In the genomic region with DNA sequence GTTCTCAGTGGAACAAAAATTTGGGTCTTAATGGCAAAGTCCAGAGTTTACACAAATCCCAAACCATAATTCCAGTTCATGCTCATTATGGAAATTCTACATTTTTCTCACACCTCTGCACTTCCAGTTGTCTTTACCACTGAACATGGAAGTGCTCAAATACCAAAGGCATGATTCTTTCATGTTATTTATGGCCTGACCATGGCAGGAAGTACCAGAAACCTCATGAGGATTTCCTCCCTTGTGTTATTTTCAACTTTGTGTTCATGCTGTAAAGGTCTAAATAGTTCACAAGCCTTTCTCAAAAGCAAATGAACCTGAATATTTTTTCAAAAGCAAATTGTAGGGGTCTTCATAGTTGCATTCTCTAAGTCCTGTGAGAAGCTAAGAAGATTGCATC, we compare ENCODE assay signal across 18 cellular contexts.
A peak's percentile ranks its signal among the peaks of the same experiment; 100 is the strongest.
DNase-seq lines count a peak whose midpoint lies in the region; ATAC-seq, FAIRE-seq and TF ChIP-seq lines count a peak whose summit lies in the region.
"Had no signal": no experiment of that assay in that cellular context is flagged by ENCODE, and none has a peak within 500 bp of the region (broad histone marks: within the 10 kb centered on the region; RNA-seq: fewer than 3 reads in every experiment).

No MANE protein-coding gene starts in this region.

- H3K4me3 Mint-ChIP-seq in activated CD8-positive, alpha-beta T cell treated with anti-CD3 and anti-CD28 coated beads, Interleukin-2, amount 10 ng/mL, durations not matched to agents 7 days and 5 days, result peak overlapping the region; percentile 38
- no peak overlapping the region for H3K4me3 Mint-ChIP-seq in activated CD8-positive, alpha-beta T cell treated with anti-CD3 and anti-CD28 coated beads for 36 hours
- H3K4me3 Mint-ChIP-seq: IgD-negative memory B cell, mesothelial cell of epicardium had no signal

- dilution Hi-C loops in endothelial cell of umbilical vein (cut with MboI; ENCODE audit: extremely low pct_ligation_motif_present, low sequenced_read_pairs), result no loop called here

- H3K27ac ChIP-seq in endothelial cell of umbilical vein (ENCODE audit: insufficient read depth, low read depth, low read length) (peak overlapping the region; percentile 4), testis (no peak overlapping the region)
- H3K27ac ChIP-seq: transverse colon had no signal

- no TSS peak for BruUV-seq in endothelial cell of umbilical vein (replicated peaks; lab: Mats Ljungman, UMichigan)

- H3K36me3 Mint-ChIP-seq in activated CD8-positive, alpha-beta T cell treated with anti-CD3 and anti-CD28 coated beads, Interleukin-2, amount 10 ng/mL, durations not matched to agents 7 days and 5 days (ENCODE audit: low read depth), result peaks cover 9% of the 10 kb centered on the region
- H3K36me3 Mint-ChIP-seq in activated CD8-positive, alpha-beta T cell treated with anti-CD3 and anti-CD28 coated beads for 36 hours (ENCODE audit: low read depth), result no peaks in the 10 kb centered on the region
- H3K36me3 Mint-ChIP-seq: IgD-negative memory B cell, mesothelial cell of epicardium had no signal

- peak; percentile 65 for FAIRE-seq in endothelial cell of umbilical vein (lab: Jason Lieb, UNC)
- FAIRE-seq: A204.1 had no signal

- peaks cover 75% of the 10 kb centered on the region for H3K4me1 Mint-ChIP-seq in activated CD8-positive, alpha-beta T cell treated with anti-CD3 and anti-CD28 coated beads, Interleukin-2, amount 10 ng/mL, durations not matched to agents 7 days and 5 days (ENCODE audit: low read depth)
- peaks cover 29% of the 10 kb centered on the region for H3K4me1 Mint-ChIP-seq in activated CD8-positive, alpha-beta T cell treated with anti-CD3 and anti-CD28 coated beads for 36 hours (ENCODE audit: low read depth)

- DNase-seq in activated CD8-positive, alpha-beta T cell treated with anti-CD3 and anti-CD28 coated beads, Interleukin-2, amount 10 ng/mL, durations not matched to agents 7 days and 5 days, result peak; percentile 37
- no peak for DNase-seq in activated CD8-positive, alpha-beta T cell treated with anti-CD3 and anti-CD28 coated beads for 36 hours
- peak; percentile 48 for DNase-seq in LHCN-M2 (ENCODE audit: low read depth)
- peak; percentile 79 for DNase-seq in endothelial cell of umbilical vein (ENCODE audit: low read depth, low spot score)
- peak; percentile 24 for DNase-seq in renal cortical epithelial cell (ENCODE audit: low read depth)
- no peak for DNase-seq in HuH-7.5 (ENCODE audit: low spot score)
- no peak for DNase-seq in testis
- DNase-seq: activated CD4-positive, alpha-beta T cell treated with anti-CD3 and anti-CD28 coated beads for 1 hour; central memory CD4-positive, alpha-beta T cell; GF-D8; NCI-H1436; NK-92 treated with Interleukin-12 subunit alpha and Interleukin-12 subunit beta, amount 100 ng/mL, for 24 hours; transverse colon had no signal

- no peaks in the 10 kb centered on the region for H3K9me1 ChIP-seq in endothelial cell of umbilical vein (replicated peaks; ENCODE audit: control insufficient read depth, extremely low read depth, insufficient read depth, low read length)

- no peaks in the 10 kb centered on the region for H3K27me3 Mint-ChIP-seq in activated CD8-positive, alpha-beta T cell treated with anti-CD3 and anti-CD28 coated beads, Interleukin-2, amount 10 ng/mL, durations not matched to agents 7 days and 5 days (ENCODE audit: low read depth)
- H3K27me3 Mint-ChIP-seq in activated CD8-positive, alpha-beta T cell treated with anti-CD3 and anti-CD28 coated beads for 36 hours, result peaks cover 2% of the 10 kb centered on the region
- H3K27me3 Mint-ChIP-seq: IgD-negative memory B cell had no signal

- no peak overlapping the region for H3K4me3 ChIP-seq in endothelial cell of umbilical vein (replicated peaks in 1 of 3; ENCODE audit: insufficient read depth in 1 of 3, low read depth in 1 of 3, low read length in 3 of 3)
- H3K4me3 ChIP-seq in testis, result no peak overlapping the region
- H3K4me3 ChIP-seq: transverse colon had no signal

- no peaks in the 10 kb centered on the region for H3K79me2 ChIP-seq in endothelial cell of umbilical vein (ENCODE audit: control insufficient read depth, insufficient read depth, low read length)

- peak overlapping the region; percentile 52 for H3K27ac Mint-ChIP-seq in activated CD8-positive, alpha-beta T cell treated with anti-CD3 and anti-CD28 coated beads, Interleukin-2, amount 10 ng/mL, durations not matched to agents 7 days and 5 days
- H3K27ac Mint-ChIP-seq in activated CD8-positive, alpha-beta T cell treated with anti-CD3 and anti-CD28 coated beads for 36 hours, result no peak overlapping the region
- H3K27ac Mint-ChIP-seq: IgD-negative memory B cell, mesothelial cell of epicardium had no signal

- H3K27me3 ChIP-seq in endothelial cell of umbilical vein (ENCODE audit: control insufficient read depth in 2 of 2, insufficient read depth in 2 of 2, low read length in 2 of 2), result no peaks in the 10 kb centered on the region
- H3K27me3 ChIP-seq in testis, result no peaks in the 10 kb centered on the region
- H3K27me3 ChIP-seq: transverse colon had no signal

- intact Hi-C loops in activated CD8-positive, alpha-beta T cell treated with anti-CD3 and anti-CD28 coated beads for 36 hours (cut with micrococcal nuclease), result loop anchor here (10.0 kb wide), 1 partner anchor 79 kb away; a partner anchor contains a TSS
- intact Hi-C loops in endothelial cell of umbilical vein (cut with micrococcal nuclease), result loop anchor here (1.0 to 5.0 kb wide), 4 partner anchors 12 to 97 kb away; no protein-coding TSS in a partner anchor
- intact Hi-C loops in testis (cut with DNase I; ENCODE audit: low total_unique reads), result no loop called here

- no peaks in the 10 kb centered on the region for H4K20me1 ChIP-seq in endothelial cell of umbilical vein (replicated peaks; ENCODE audit: control insufficient read depth, extremely low read depth, insufficient read depth, low read length)

- H3K4me2 ChIP-seq in endothelial cell of umbilical vein (ENCODE audit: insufficient read depth, low read length), result peak overlapping the region; percentile 53

- no peak for TF ChIP-seq POLR2A in endothelial cell of umbilical vein (IDR thresholded peaks at IDR 0.05; ENCODE audit: low read depth, low read length)
- TF ChIP-seq POLR2A in testis (IDR thresholded peaks at IDR 0.05), result no peak

- TF ChIP-seq CTCF in activated CD8-positive, alpha-beta T cell treated with anti-CD3 and anti-CD28 coated beads for 36 hours (IDR thresholded peaks at IDR 0.05), result no peak
- no peak for TF ChIP-seq CTCF in endothelial cell of umbilical vein (IDR thresholded peaks at IDR 0.05; ENCODE audit: extremely low read depth in 1 of 2, insufficient read depth in 1 of 2, low read depth in 1 of 2, low read length in 2 of 2)
- no peak for TF ChIP-seq CTCF in testis (IDR thresholded peaks at IDR 0.05)

- H3K4me1 ChIP-seq in endothelial cell of umbilical vein (ENCODE audit: control insufficient read depth, extremely low read depth, insufficient read depth, low read length) (peaks cover 25% of the 10 kb centered on the region), testis (peaks cover 6% of the 10 kb centered on the region)

- H2AFZ ChIP-seq in endothelial cell of umbilical vein (ENCODE audit: low read depth, low read length), result no peak overlapping the region

- CTCF ChIA-PET in activated CD8-positive, alpha-beta T cell treated with anti-CD3 and anti-CD28 coated beads, Interleukin-2, amount 10 ng/mL, durations not matched to agents 7 days and 5 days (lab: Charles Lee), result interaction anchor here (1.3 to 5.1 kb wide), 3 partner anchors 12 to 300 kb away, joined by 3 to 20 read pairs (median 7); no protein-coding TSS in a partner anchor
- CTCF ChIA-PET in activated CD8-positive, alpha-beta T cell treated with anti-CD3 and anti-CD28 coated beads for 36 hours (lab: Charles Lee), result interaction anchor here (1.1 kb wide), 1 partner anchor 13 kb away, joined by 3 read pairs; no protein-coding TSS in a partner anchor
- CTCF ChIA-PET in endothelial cell of umbilical vein (lab: Charles Lee), result interaction anchor here (1.0 to 1.5 kb wide), 3 partner anchors 12 to 22 kb away, joined by 3 to 6 read pairs (median 5); no protein-coding TSS in a partner anchor

- H3K9me3 ChIP-seq in endothelial cell of umbilical vein (replicated peaks; ENCODE audit: control insufficient read depth, insufficient read depth, low read length) (no peaks in the 10 kb centered on the region), testis (no peaks in the 10 kb centered on the region)
- H3K9me3 ChIP-seq: transverse colon had no signal

- no peak overlapping the region for H3K9ac ChIP-seq in endothelial cell of umbilical vein (replicated peaks; ENCODE audit: extremely low read depth, insufficient read depth, low read length)

- H3K36me3 ChIP-seq in endothelial cell of umbilical vein (ENCODE audit: control insufficient read depth in 2 of 2, extremely low read depth in 1 of 2, insufficient read depth in 2 of 2, low read length in 2 of 2), result no peaks in the 10 kb centered on the region
- H3K36me3 ChIP-seq in testis (ENCODE audit: low read depth, missing control alignments), result no peaks in the 10 kb centered on the region
- H3K36me3 ChIP-seq: transverse colon had no signal

- no peaks in the 10 kb centered on the region for H3K9me3 Mint-ChIP-seq in activated CD8-positive, alpha-beta T cell treated with anti-CD3 and anti-CD28 coated beads, Interleukin-2, amount 10 ng/mL, durations not matched to agents 7 days and 5 days (ENCODE audit: insufficient read depth)
- no peaks in the 10 kb centered on the region for H3K9me3 Mint-ChIP-seq in activated CD8-positive, alpha-beta T cell treated with anti-CD3 and anti-CD28 coated beads for 36 hours
- H3K9me3 Mint-ChIP-seq: IgD-negative memory B cell, mesothelial cell of epicardium had no signal

- POLR2A ChIA-PET in activated CD8-positive, alpha-beta T cell treated with anti-CD3 and anti-CD28 coated beads, Interleukin-2, amount 10 ng/mL, durations not matched to agents 7 days and 5 days (lab: Charles Lee), result no interaction called here
- POLR2A ChIA-PET in activated CD8-positive, alpha-beta T cell treated with anti-CD3 and anti-CD28 coated beads for 36 hours (lab: Charles Lee), result no interaction called here
- POLR2A ChIA-PET in endothelial cell of umbilical vein (lab: Charles Lee), result no interaction called here

- ATAC-seq in activated CD8-positive, alpha-beta T cell treated with anti-CD3 and anti-CD28 coated beads, Interleukin-2, amount 10 ng/mL, durations not matched to agents 7 days and 5 days, result peak; percentile 38
- ATAC-seq in activated CD8-positive, alpha-beta T cell treated with anti-CD3 and anti-CD28 coated beads for 36 hours, result no peak
- no peak for ATAC-seq in HG03025 (IDR thresholded peaks at IDR 0.05; ENCODE audit: low FRiP score, unreplicated experiment)
- ATAC-seq: Right ventricle myocardium inferior had no signal

TF ChIP-seq in endothelial cell of umbilical vein, 7 proteins besides CTCF, POLR2A, EP300 and RAD21 (continues in another document):
- TF ChIP-seq POLR2AphosphoS5 (IDR thresholded peaks at IDR 0.05; ENCODE audit: insufficient read depth, low read depth, low read length) (peak; percentile 48), GATA2 (IDR thresholded peaks at IDR 0.05; ENCODE audit: insufficient read depth, insufficient read length, low read depth, low read length) (no peak), FOS (IDR thresholded peaks at IDR 0.05; ENCODE audit: borderline replicate concordance, insufficient read depth, low read length) (peak; percentile 26)

Comparison
In these comparisons a context has a peak if more than half of its experiments do, and no peak if none do; other contexts are left out.
1. DNase-seq: peak in activated CD8-positive, alpha-beta T cell treated with anti-CD3 and anti-CD28 coated beads, Interleukin-2, amount 10 ng/mL, durations not matched to agents 7 days and 5 days (single experiment), LHCN-M2 (single experiment), endothelial cell of umbilical vein (single experiment) and renal cortical epithelial cell (single experiment); none in activated CD8-positive, alpha-beta T cell treated with anti-CD3 and anti-CD28 coated beads for 36 hours (single experiment), HuH-7.5 (single experiment) and testis (single experiment).